Comparison of ENCODE assay signal across 13 cellular contexts in genomic region chr6:473759-474453, GRCh38.
DNase-seq lines count a peak whose midpoint lies in the region; ATAC-seq and TF ChIP-seq lines count a peak whose summit lies in the region.
"Had no signal": no experiment of that assay in that cellular context is flagged by ENCODE, and none has a peak within 500 bp of the region (broad histone marks: within the 10 kb centered on the region; RNA-seq: fewer than 3 reads in every experiment).

No MANE protein-coding gene starts in this region.

- H3K79me2 ChIP-seq in hepatocyte, result no peaks in the 10 kb centered on the region

- H3K27me3 ChIP-seq in hepatocyte, result peaks cover 8% of the 10 kb centered on the region
- H3K27me3 ChIP-seq: brain microvascular endothelial cell had no signal

- no peak for TF ChIP-seq CTCF in hepatocyte (IDR thresholded peaks at IDR 0.05; ENCODE audit: poor library complexity)

- H3K4me3 ChIP-seq in hepatocyte, result no peak overlapping the region
- H3K4me3 ChIP-seq: left lung had no signal

- H3K36me3 ChIP-seq in hepatocyte (replicated peaks; ENCODE audit: insufficient read depth, low read depth), result no peaks in the 10 kb centered on the region
- H3K36me3 ChIP-seq: brain microvascular endothelial cell, left lung had no signal

- H4K20me1 ChIP-seq in hepatocyte (ENCODE audit: insufficient read depth, poor library complexity, severe bottlenecking), result no peaks in the 10 kb centered on the region

- H3K4me1 ChIP-seq in hepatocyte (ENCODE audit: insufficient read depth), result no peaks in the 10 kb centered on the region

- peaks cover 26% of the 10 kb centered on the region for H3K4me1 Mint-ChIP-seq in T-helper 17 cell

- peaks cover 3% of the 10 kb centered on the region for H3K36me3 Mint-ChIP-seq in T-helper 17 cell (ENCODE audit: low read depth)

- intact Hi-C loops in Right ventricle myocardium inferior (cut with DNase I), result no loop called here
- intact Hi-C loops in Right ventricle myocardium superior (cut with DNase I), result no loop called here

- H2AFZ ChIP-seq in hepatocyte, result no peak overlapping the region

- WGBS in hepatocyte (ENCODE audit: low lambda C conversion rate, missing lambda C conversion rate), result 68% methylated on average over 27 of the region's 27 CpGs

- no peak overlapping the region for H3K27ac ChIP-seq in hepatocyte
- H3K27ac ChIP-seq: brain microvascular endothelial cell, left lung had no signal

- H3K27ac Mint-ChIP-seq in T-helper 17 cell, result peak overlapping the region; percentile 66

- H3K9me3 ChIP-seq in T-helper 17 cell (ENCODE audit: control insufficient read depth, low read length, poor library complexity, severe bottlenecking) (no peaks in the 10 kb centered on the region), hepatocyte (ENCODE audit: low read depth) (no peaks in the 10 kb centered on the region)
- H3K9me3 ChIP-seq: left lung had no signal

- peak overlapping the region; percentile 19 for H3K4me3 Mint-ChIP-seq in T-helper 17 cell

- no peaks in the 10 kb centered on the region for H3K9me2 ChIP-seq in hepatocyte (replicated peaks; ENCODE audit: insufficient read depth)

- DNase-seq in Right ventricle myocardium inferior (ENCODE audit: missing footprints) (peak; percentile 27), Right ventricle myocardium superior (no peak), T-helper 17 cell (no peak), hepatocyte (ENCODE audit: low spot score) (no peak)
- no peak for DNase-seq in activated CD4-positive, CD25-positive, alpha-beta regulatory T cell (lab: John Stamatoyannopoulos, UW)
- DNase-seq: DMS79 treated with DMSO at 0.1 percent for 48 hours, NCI-H187, NCI-H510A treated with DMSO at 0.1 percent for 48 hours had no signal

- peak overlapping the region; percentile 53 for H3K4me2 ChIP-seq in hepatocyte

- peak; percentile 10 for ATAC-seq in Right ventricle myocardium inferior
- no peak for ATAC-seq in Right ventricle myocardium superior (ENCODE audit: poor library complexity)
- no peak for ATAC-seq in T-helper 17 cell
- ATAC-seq in HG03196 (IDR thresholded peaks at IDR 0.05; ENCODE audit: unreplicated experiment), result no peak
- ATAC-seq in activated CD4-positive, CD25-positive, alpha-beta regulatory T cell treated with anti-CD3 and anti-CD28 coated beads, Interleukin-2, amount 50 U/mL, for 24 hours, result no peak
- ATAC-seq in HG03025 (IDR thresholded peaks at IDR 0.05; ENCODE audit: low FRiP score, unreplicated experiment), result no peak

- peaks cover 8% of the 10 kb centered on the region for H3K27me3 Mint-ChIP-seq in T-helper 17 cell
